In the genomic region with DNA sequence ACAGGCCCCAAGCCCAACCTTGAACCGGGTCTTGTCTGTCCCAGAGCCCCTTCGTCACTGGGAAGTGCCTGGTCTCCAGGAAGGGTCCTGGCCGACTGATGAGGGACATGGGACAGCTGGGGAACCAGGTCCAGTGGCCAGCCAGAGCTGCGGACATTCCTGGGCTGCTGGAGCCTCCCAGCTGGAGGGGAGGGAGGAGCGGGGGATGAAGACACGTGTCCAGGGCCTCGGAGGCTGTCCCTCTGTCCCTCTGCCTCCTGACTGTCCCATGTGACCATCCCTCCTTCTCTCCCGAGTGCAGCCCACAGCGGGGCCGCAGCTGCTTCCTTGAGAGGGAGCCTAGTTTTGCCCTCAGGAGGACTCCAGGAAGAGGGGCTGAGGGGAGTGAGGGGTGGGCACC, we compare ENCODE assay signal across 1 cellular context.
TF ChIP-seq lines count a peak whose summit lies in the region.

No MANE protein-coding gene starts in this region.

TF ChIP-seq in HepG2, 621 proteins besides CTCF, POLR2A, EP300 and RAD21 (continued from another document and continues in another):
- TF ChIP-seq NKX3-1 (CRISPR knock-in tag; IDR thresholded peaks at IDR 0.05) (no peak), ZNF672 (CRISPR knock-in tag; IDR thresholded peaks at IDR 0.05) (no peak), ZNF747 (CRISPR knock-in tag; IDR thresholded peaks at IDR 0.05; ENCODE audit: borderline replicate concordance) (no peak), MAFG (CRISPR knock-in tag; IDR thresholded peaks at IDR 0.05) (no peak), HNRNPH1 (optimal IDR thresholded peaks at IDR 0.05; ENCODE audit: low read depth, low read length) (no peak), NFIC (IDR thresholded peaks at IDR 0.05; ENCODE audit: low read length) (no peak), NR2F6 (IDR thresholded peaks at IDR 0.05) (no peak), NR2F6 (CRISPR knock-in tag; IDR thresholded peaks at IDR 0.05) (no peak), FOXP1 (IDR thresholded peaks at IDR 0.05) (no peak), FOXP1 (CRISPR knock-in tag; IDR thresholded peaks at IDR 0.05) (no peak), ZNF12 (CRISPR knock-in tag; IDR thresholded peaks at IDR 0.05) (no peak), FLYWCH1 (CRISPR knock-in tag; IDR thresholded peaks at IDR 0.05) (no peak), ATM (IDR thresholded peaks at IDR 0.05; ENCODE audit: borderline replicate concordance) (no peak), PLRG1 (conservative IDR thresholded peaks at IDR 0.05) (no peak), RFXANK (CRISPR knock-in tag; IDR thresholded peaks at IDR 0.05) (no peak), KLF13 (CRISPR knock-in tag; IDR thresholded peaks at IDR 0.05) (no peak), ZNF251 (CRISPR knock-in tag; IDR thresholded peaks at IDR 0.05) (no peak), ZNF430 (CRISPR knock-in tag; IDR thresholded peaks at IDR 0.05) (no peak; the same call in 1 of the 2 replicates), ZNF10 (CRISPR knock-in tag; IDR thresholded peaks at IDR 0.05; ENCODE audit: borderline replicate concordance, low read depth) (no peak), ZNF567 (CRISPR knock-in tag; IDR thresholded peaks at IDR 0.05; ENCODE audit: borderline replicate concordance) (no peak), HOXA9 (CRISPR knock-in tag; IDR thresholded peaks at IDR 0.05; ENCODE audit: borderline replicate concordance) (no peak), NR2C2 (CRISPR knock-in tag; IDR thresholded peaks at IDR 0.05; ENCODE audit: borderline replicate concordance) (no peak), SPEN (CRISPR knock-in tag; IDR thresholded peaks at IDR 0.05; ENCODE audit: low read depth) (no peak), FOXA3 (CRISPR knock-in tag; IDR thresholded peaks at IDR 0.05) (no peak), SMAD1 (CRISPR knock-in tag; IDR thresholded peaks at IDR 0.05; ENCODE audit: borderline replicate concordance, low read depth) (no peak), ZNF749 (CRISPR knock-in tag; IDR thresholded peaks at IDR 0.05; ENCODE audit: borderline replicate concordance) (no peak), GLI4 (CRISPR knock-in tag; IDR thresholded peaks at IDR 0.05; ENCODE audit: borderline replicate concordance) (no peak), ZNF547 (CRISPR knock-in tag; IDR thresholded peaks at IDR 0.05) (no peak; the same call in 1 of the 2 replicates), TOPORS (CRISPR knock-in tag; IDR thresholded peaks at IDR 0.05) (no peak), RARA (CRISPR knock-in tag; IDR thresholded peaks at IDR 0.05) (0 out of 2 replicates have a peak, but pooled peaks have one; percentile 21), KLF9 (CRISPR knock-in tag; IDR thresholded peaks at IDR 0.05; ENCODE audit: low read depth) (no peak), SOX6 (IDR thresholded peaks at IDR 0.05) (no peak), SOX6 (CRISPR knock-in tag; IDR thresholded peaks at IDR 0.05) (0 out of 2 replicates have a peak, but pooled peaks have one; percentile 15)
- TF ChIP-seq, protein P1, sequence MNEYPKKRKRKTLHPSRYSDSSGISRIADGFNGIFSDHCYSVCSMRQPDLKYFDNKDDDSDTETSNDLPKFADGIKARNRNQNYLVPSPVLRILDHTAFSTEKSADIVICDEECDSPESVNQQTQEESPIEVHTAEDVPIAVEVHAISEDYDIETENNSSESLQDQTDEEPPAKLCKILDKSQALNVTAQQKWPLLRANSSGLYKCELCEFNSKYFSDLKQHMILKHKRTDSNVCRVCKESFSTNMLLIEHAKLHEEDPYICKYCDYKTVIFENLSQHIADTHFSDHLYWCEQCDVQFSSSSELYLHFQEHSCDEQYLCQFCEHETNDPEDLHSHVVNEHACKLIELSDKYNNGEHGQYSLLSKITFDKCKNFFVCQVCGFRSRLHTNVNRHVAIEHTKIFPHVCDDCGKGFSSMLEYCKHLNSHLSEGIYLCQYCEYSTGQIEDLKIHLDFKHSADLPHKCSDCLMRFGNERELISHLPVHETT (CRISPR knock-in tag; conservative IDR thresholded peaks at IDR 0.05) = no peak
- TF ChIP-seq, protein P2, sequence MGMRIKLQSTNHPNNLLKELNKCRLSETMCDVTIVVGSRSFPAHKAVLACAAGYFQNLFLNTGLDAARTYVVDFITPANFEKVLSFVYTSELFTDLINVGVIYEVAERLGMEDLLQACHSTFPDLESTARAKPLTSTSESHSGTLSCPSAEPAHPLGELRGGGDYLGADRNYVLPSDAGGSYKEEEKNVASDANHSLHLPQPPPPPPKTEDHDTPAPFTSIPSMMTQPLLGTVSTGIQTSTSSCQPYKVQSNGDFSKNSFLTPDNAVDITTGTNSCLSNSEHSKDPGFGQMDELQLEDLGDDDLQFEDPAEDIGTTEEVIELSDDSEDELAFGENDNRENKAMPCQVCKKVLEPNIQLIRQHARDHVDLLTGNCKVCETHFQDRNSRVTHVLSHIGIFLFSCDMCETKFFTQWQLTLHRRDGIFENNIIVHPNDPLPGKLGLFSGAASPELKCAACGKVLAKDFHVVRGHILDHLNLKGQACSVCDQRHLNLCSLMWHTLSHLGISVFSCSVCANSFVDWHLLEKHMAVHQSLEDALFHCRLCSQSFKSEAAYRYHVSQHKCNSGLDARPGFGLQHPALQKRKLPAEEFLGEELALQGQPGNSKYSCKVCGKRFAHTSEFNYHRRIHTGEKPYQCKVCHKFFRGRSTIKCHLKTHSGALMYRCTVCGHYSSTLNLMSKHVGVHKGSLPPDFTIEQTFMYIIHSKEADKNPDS (CRISPR knock-in tag; IDR thresholded peaks at IDR 0.05) = no peak
- TF ChIP-seq, protein P3, sequence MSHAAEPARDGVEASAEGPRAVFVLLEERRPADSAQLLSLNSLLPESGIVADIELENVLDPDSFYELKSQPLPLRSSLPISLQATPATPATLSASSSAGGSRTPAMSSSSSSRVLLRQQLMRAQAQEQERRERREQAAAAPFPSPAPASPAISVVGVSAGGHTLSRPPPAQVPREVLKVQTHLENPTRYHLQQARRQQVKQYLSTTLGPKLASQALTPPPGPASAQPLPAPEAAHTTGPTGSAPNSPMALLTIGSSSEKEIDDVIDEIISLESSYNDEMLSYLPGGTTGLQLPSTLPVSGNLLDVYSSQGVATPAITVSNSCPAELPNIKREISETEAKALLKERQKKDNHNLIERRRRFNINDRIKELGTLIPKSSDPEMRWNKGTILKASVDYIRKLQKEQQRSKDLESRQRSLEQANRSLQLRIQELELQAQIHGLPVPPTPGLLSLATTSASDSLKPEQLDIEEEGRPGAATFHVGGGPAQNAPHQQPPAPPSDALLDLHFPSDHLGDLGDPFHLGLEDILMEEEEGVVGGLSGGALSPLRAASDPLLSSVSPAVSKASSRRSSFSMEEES (CRISPR knock-in tag; IDR thresholded peaks at IDR 0.05) = no peak
- TF ChIP-seq, protein P4, sequence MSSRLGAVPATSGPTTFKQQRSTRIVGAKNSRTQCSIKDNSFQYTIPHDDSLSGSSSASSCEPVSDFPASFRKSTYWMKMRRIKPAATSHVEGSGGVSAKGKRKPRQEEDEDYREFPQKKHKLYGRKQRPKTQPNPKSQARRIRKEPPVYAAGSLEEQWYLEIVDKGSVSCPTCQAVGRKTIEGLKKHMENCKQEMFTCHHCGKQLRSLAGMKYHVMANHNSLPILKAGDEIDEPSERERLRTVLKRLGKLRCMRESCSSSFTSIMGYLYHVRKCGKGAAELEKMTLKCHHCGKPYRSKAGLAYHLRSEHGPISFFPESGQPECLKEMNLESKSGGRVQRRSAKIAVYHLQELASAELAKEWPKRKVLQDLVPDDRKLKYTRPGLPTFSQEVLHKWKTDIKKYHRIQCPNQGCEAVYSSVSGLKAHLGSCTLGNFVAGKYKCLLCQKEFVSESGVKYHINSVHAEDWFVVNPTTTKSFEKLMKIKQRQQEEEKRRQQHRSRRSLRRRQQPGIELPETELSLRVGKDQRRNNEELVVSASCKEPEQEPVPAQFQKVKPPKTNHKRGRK (CRISPR knock-in tag; IDR thresholded peaks at IDR 0.05) = no peak
- TF ChIP-seq, protein P5, sequence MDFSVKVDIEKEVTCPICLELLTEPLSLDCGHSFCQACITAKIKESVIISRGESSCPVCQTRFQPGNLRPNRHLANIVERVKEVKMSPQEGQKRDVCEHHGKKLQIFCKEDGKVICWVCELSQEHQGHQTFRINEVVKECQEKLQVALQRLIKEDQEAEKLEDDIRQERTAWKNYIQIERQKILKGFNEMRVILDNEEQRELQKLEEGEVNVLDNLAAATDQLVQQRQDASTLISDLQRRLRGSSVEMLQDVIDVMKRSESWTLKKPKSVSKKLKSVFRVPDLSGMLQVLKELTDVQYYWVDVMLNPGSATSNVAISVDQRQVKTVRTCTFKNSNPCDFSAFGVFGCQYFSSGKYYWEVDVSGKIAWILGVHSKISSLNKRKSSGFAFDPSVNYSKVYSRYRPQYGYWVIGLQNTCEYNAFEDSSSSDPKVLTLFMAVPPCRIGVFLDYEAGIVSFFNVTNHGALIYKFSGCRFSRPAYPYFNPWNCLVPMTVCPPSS (IDR thresholded peaks at IDR 0.05) = no peak
- TF ChIP-seq, protein P6, sequence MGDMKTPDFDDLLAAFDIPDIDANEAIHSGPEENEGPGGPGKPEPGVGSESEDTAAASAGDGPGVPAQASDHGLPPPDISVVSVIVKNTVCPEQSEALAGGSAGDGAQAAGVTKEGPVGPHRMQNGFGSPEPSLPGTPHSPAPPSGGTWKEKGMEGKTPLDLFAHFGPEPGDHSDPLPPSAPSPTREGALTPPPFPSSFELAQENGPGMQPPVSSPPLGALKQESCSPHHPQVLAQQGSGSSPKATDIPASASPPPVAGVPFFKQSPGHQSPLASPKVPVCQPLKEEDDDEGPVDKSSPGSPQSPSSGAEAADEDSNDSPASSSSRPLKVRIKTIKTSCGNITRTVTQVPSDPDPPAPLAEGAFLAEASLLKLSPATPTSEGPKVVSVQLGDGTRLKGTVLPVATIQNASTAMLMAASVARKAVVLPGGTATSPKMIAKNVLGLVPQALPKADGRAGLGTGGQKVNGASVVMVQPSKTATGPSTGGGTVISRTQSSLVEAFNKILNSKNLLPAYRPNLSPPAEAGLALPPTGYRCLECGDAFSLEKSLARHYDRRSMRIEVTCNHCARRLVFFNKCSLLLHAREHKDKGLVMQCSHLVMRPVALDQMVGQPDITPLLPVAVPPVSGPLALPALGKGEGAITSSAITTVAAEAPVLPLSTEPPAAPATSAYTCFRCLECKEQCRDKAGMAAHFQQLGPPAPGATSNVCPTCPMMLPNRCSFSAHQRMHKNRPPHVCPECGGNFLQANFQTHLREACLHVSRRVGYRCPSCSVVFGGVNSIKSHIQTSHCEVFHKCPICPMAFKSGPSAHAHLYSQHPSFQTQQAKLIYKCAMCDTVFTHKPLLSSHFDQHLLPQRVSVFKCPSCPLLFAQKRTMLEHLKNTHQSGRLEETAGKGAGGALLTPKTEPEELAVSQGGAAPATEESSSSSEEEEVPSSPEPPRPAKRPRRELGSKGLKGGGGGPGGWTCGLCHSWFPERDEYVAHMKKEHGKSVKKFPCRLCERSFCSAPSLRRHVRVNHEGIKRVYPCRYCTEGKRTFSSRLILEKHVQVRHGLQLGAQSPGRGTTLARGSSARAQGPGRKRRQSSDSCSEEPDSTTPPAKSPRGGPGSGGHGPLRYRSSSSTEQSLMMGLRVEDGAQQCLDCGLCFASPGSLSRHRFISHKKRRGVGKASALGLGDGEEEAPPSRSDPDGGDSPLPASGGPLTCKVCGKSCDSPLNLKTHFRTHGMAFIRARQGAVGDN (CRISPR knock-in tag; IDR thresholded peaks at IDR 0.05) = peak; percentile 85
- TF ChIP-seq, protein P7, sequence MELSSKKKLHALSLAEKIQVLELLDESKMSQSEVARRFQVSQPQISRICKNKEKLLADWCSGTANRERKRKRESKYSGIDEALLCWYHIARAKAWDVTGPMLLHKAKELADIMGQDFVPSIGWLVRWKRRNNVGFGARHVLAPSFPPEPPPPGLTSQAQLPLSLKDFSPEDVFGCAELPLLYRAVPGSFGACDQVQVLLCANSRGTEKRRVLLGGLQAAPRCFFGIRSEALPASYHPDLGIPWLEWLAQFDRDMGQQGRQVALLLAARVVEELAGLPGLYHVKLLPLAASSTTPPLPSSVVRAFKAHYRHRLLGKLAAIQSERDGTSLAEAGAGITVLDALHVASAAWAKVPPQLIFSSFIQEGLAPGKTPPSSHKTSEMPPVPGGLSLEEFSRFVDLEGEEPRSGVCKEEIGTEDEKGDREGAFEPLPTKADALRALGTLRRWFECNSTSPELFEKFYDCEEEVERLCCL (CRISPR knock-in tag; IDR thresholded peaks at IDR 0.05; ENCODE audit: borderline replicate concordance) = no peak
- TF ChIP-seq, protein P8, sequence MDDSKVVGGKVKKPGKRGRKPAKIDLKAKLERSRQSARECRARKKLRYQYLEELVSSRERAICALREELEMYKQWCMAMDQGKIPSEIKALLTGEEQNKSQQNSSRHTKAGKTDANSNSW (CRISPR knock-in tag; IDR thresholded peaks at IDR 0.05; ENCODE audit: borderline replicate concordance) = no peak
- TF ChIP-seq, protein P9, sequence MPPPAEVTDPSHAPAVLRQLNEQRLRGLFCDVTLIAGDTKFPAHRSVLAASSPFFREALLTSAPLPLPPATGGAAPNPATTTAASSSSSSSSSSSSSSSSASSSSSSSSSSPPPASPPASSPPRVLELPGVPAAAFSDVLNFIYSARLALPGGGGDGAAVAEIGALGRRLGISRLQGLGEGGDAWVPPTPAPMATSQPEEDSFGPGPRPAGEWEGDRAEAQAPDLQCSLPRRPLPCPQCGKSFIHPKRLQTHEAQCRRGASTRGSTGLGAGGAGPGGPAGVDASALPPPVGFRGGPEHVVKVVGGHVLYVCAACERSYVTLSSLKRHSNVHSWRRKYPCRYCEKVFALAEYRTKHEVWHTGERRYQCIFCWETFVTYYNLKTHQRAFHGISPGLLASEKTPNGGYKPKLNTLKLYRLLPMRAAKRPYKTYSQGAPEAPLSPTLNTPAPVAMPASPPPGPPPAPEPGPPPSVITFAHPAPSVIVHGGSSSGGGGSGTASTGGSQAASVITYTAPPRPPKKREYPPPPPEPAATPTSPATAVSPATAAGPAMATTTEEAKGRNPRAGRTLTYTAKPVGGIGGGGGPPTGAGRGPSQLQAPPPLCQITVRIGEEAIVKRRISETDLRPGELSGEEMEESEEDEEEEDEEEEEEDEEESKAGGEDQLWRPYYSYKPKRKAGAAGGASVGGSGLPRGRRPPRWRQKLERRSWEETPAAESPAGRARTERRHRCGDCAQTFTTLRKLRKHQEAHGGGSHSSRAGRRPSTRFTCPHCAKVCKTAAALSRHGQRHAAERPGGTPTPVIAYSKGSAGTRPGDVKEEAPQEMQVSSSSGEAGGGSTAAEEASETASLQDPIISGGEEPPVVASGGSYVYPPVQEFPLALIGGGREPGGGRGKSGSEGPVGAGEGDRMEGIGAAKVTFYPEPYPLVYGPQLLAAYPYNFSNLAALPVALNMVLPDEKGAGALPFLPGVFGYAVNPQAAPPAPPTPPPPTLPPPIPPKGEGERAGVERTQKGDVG (CRISPR knock-in tag; IDR thresholded peaks at IDR 0.05; ENCODE audit: borderline replicate concordance) = no peak
- TF ChIP-seq, protein P10, sequence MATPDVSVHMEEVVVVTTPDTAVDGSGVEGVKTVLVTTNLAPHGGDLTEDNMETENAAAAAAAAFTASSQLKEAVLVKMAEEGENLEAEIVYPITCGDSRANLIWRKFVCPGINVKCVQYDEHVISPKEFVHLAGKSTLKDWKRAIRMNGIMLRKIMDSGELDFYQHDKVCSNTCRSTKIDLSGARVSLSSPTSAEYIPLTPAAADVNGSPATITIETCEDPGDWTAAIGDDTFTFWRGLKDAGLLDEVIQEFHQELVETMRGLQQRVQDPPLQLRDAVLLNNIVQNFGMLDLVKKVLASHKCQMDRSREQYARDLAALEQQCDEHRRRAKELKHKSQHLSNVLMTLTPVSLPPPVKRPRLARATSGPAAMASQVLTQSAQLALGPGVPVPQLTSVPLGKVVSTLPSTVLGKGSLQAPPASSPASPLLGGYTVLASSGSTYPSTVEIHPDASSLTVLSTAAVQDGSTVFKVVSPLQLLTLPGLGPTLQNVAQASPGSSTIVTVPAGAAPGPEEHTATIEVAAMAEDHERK (CRISPR knock-in tag; IDR thresholded peaks at IDR 0.05; ENCODE audit: low read depth) = no peak
